ENCODE assay signal across 17 cellular contexts in genomic region chr5:82389347-82389746, GRCh38.
DNase-seq lines count a peak whose midpoint lies in the region; ATAC-seq, FAIRE-seq and TF ChIP-seq lines count a peak whose summit lies in the region.
"Had no signal": no experiment of that assay in that cellular context is flagged by ENCODE, and none has a peak within 500 bp of the region (broad histone marks: within the 10 kb centered on the region; RNA-seq: fewer than 3 reads in every experiment).

No MANE protein-coding gene starts in this region.

- peaks cover 11% of the 10 kb centered on the region for H3K4me1 Mint-ChIP-seq in activated CD4-positive, alpha-beta T cell treated with anti-CD3 and anti-CD28 coated beads for 36 hours
- peaks cover 68% of the 10 kb centered on the region for H3K4me1 Mint-ChIP-seq in chondrocyte (ENCODE audit: low read depth)
- H3K4me1 Mint-ChIP-seq in effector memory CD8-positive, alpha-beta T cell (ENCODE audit: low read depth in 2 of 2): peaks cover 0 to 4% of the 10 kb centered on the region in 2 donors

- no peak overlapping the region for H3K4me3 Mint-ChIP-seq in activated CD4-positive, alpha-beta T cell treated with anti-CD3 and anti-CD28 coated beads for 36 hours
- H3K4me3 Mint-ChIP-seq in chondrocyte (ENCODE audit: unreplicated experiment): peak overlapping the region; percentile 8
- peak overlapping the region in 1 of 2 donors; percentile 40 for H3K4me3 Mint-ChIP-seq in effector memory CD8-positive, alpha-beta T cell
- H3K4me3 Mint-ChIP-seq: activated naive CD8-positive, alpha-beta T cell treated with anti-CD3 and anti-CD28 coated beads, Interleukin-2, amount 10 ng/mL, durations not matched to agents 7 days and 5 days; IgD-negative memory B cell had no signal

- H3K36me3 ChIP-seq in PC-3 (ENCODE audit: low read depth, low read length): no peaks in the 10 kb centered on the region
- H3K36me3 ChIP-seq in skeletal muscle satellite cell (ENCODE audit: insufficient read depth, low read length): no peaks in the 10 kb centered on the region
- no peaks in the 10 kb centered on the region for H3K36me3 ChIP-seq in OCI-LY7 (ENCODE audit: insufficient read depth, low read length)
- H3K36me3 ChIP-seq: ovary, spleen had no signal

- peak overlapping the region; percentile 75 for H3K4me2 ChIP-seq in PC-3 (ENCODE audit: low read length)
- H3K4me2 ChIP-seq in skeletal muscle satellite cell (ENCODE audit: low read length): peak overlapping the region; percentile 61
- no peak overlapping the region for H3K4me2 ChIP-seq in OCI-LY7 (ENCODE audit: low read length)

- no peak for FAIRE-seq in H54 (lab: Jason Lieb, UNC)
- FAIRE-seq: A204.1 had no signal

- no peaks in the 10 kb centered on the region for H3K79me2 ChIP-seq in PC-3 (ENCODE audit: low read length)
- H3K79me2 ChIP-seq in OCI-LY7 (ENCODE audit: insufficient read depth, low read depth, low read length): no peaks in the 10 kb centered on the region

- H3K9me3 ChIP-seq in PC-3 (ENCODE audit: low read length) (no peaks in the 10 kb centered on the region), skeletal muscle satellite cell (replicated peaks; ENCODE audit: low read length) (no peaks in the 10 kb centered on the region), OCI-LY7 (ENCODE audit: low read length) (no peaks in the 10 kb centered on the region)
- H3K9me3 ChIP-seq: ovary, spleen had no signal

- CTCF ChIA-PET in activated CD4-positive, alpha-beta T cell treated with anti-CD3 and anti-CD28 coated beads for 36 hours (lab: Charles Lee): no interaction called here
- CTCF ChIA-PET in PC-3 (lab: Charles Lee): interaction anchor here (1.1 kb wide), 2 partner anchors 32 to 1084 kb away, joined by 3 to 5 read pairs; no protein-coding TSS in a partner anchor
- CTCF ChIA-PET in OCI-LY7 (lab: Charles Lee; ENCODE audit: unreplicated experiment): no interaction called here

- no peaks in the 10 kb centered on the region for H3K36me3 Mint-ChIP-seq in activated CD4-positive, alpha-beta T cell treated with anti-CD3 and anti-CD28 coated beads for 36 hours (ENCODE audit: low read depth)
- no peaks in the 10 kb centered on the region for H3K36me3 Mint-ChIP-seq in chondrocyte (ENCODE audit: low read depth)
- no peaks in the 10 kb centered on the region for H3K36me3 Mint-ChIP-seq in effector memory CD8-positive, alpha-beta T cell (ENCODE audit: insufficient read depth)
- H3K36me3 Mint-ChIP-seq: activated naive CD8-positive, alpha-beta T cell treated with anti-CD3 and anti-CD28 coated beads, Interleukin-2, amount 10 ng/mL, durations not matched to agents 7 days and 5 days; IgD-negative memory B cell had no signal

- BruUV-seq in PC-3 (replicated peaks; lab: Mats Ljungman, UMichigan) (no TSS peak), OCI-LY7 (replicated peaks; lab: Mats Ljungman, UMichigan) (no TSS peak)

- H3K27me3 ChIP-seq in PC-3 (ENCODE audit: low read length) (no peaks in the 10 kb centered on the region), skeletal muscle satellite cell (ENCODE audit: control insufficient read depth, insufficient read depth, low read length) (no peaks in the 10 kb centered on the region)
- H3K27me3 ChIP-seq: ovary had no signal

- H3K9ac ChIP-seq in PC-3 (ENCODE audit: low read length) (peak overlapping the region; percentile 84), skeletal muscle satellite cell (ENCODE audit: low read depth, low read length) (peak overlapping the region; percentile 78)

- H4K20me1 ChIP-seq in PC-3 (ENCODE audit: low read length) (no peaks in the 10 kb centered on the region), OCI-LY7 (ENCODE audit: insufficient read depth, low read length) (no peaks in the 10 kb centered on the region)

- H3K9me2 ChIP-seq in PC-3 (replicated peaks; ENCODE audit: low read length) (no peaks in the 10 kb centered on the region), OCI-LY7 (ENCODE audit: insufficient read depth, low read length) (no peaks in the 10 kb centered on the region)

- peaks cover 38% of the 10 kb centered on the region for H3K4me1 ChIP-seq in PC-3 (ENCODE audit: insufficient read depth, low read length)
- peaks cover 37% of the 10 kb centered on the region for H3K4me1 ChIP-seq in skeletal muscle satellite cell (ENCODE audit: control insufficient read depth, insufficient read depth, low read length)
- H3K4me1 ChIP-seq in OCI-LY7 (ENCODE audit: insufficient read depth, low read length, poor library complexity, severe bottlenecking): no peaks in the 10 kb centered on the region
- H3K4me1 ChIP-seq: spleen had no signal

- ATAC-seq in activated CD4-positive, alpha-beta T cell treated with anti-CD3 and anti-CD28 coated beads for 36 hours: peak; percentile 28
- no peak for ATAC-seq in PC-3
- no peak for ATAC-seq in effector memory CD8-positive, alpha-beta T cell (replicated peaks)

- TF ChIP-seq POLR2A in H54 (IDR thresholded peaks at IDR 0.05; ENCODE audit: low read depth, low read length): no peak

- H3K27ac ChIP-seq in PC-3 (ENCODE audit: low read length) (peak overlapping the region; percentile 99), OCI-LY7 (ENCODE audit: low read depth, low read length, poor library complexity, severe bottlenecking) (no peak overlapping the region)
- H3K27ac ChIP-seq: ovary, spleen had no signal

- H2AFZ ChIP-seq in PC-3 (ENCODE audit: low read length) (peak overlapping the region; percentile 11; the same call in 1 of the 2 replicates), OCI-LY7 (ENCODE audit: low read length) (no peak overlapping the region)

- H3K9me3 Mint-ChIP-seq in activated CD4-positive, alpha-beta T cell treated with anti-CD3 and anti-CD28 coated beads for 36 hours (ENCODE audit: low read depth): no peaks in the 10 kb centered on the region
- H3K9me3 Mint-ChIP-seq in chondrocyte (ENCODE audit: low read depth): peaks cover 10% of the 10 kb centered on the region
- no peaks in the 10 kb centered on the region for H3K9me3 Mint-ChIP-seq in effector memory CD8-positive, alpha-beta T cell
- H3K9me3 Mint-ChIP-seq: IgD-negative memory B cell had no signal

- peaks cover 7% of the 10 kb centered on the region for H3K27me3 Mint-ChIP-seq in activated CD4-positive, alpha-beta T cell treated with anti-CD3 and anti-CD28 coated beads for 36 hours
- H3K27me3 Mint-ChIP-seq in chondrocyte (ENCODE audit: low read depth): no peaks in the 10 kb centered on the region
- H3K27me3 Mint-ChIP-seq in effector memory CD8-positive, alpha-beta T cell: peaks cover 0 to 38% of the 10 kb centered on the region in 2 donors

- no peaks in the 10 kb centered on the region for H3F3A ChIP-seq in PC-3 (ENCODE audit: low read length, unreplicated experiment)

- TF ChIP-seq CTCF in PC-3 (conservative IDR thresholded peaks at IDR 0.05; ENCODE audit: low read depth, low read length): no peak
- TF ChIP-seq CTCF in chondrocyte (IDR thresholded peaks at IDR 0.05): no peak
- TF ChIP-seq CTCF in OCI-LY7 (conservative IDR thresholded peaks at IDR 0.05; ENCODE audit: low read length): no peak

- DNase-seq in activated CD4-positive, alpha-beta T cell treated with anti-CD3 and anti-CD28 coated beads for 36 hours: no peak
- no peak for DNase-seq in activated CD4-positive, alpha-beta T cell treated with anti-CD3 and anti-CD28 coated beads, Interleukin-2, amount 50 U/mL, for 48 hours
- DNase-seq in PC-3 (no peak), chondrocyte (ENCODE audit: low spot score) (no peak), H54 (ENCODE audit: insufficient read length, low spot score) (no peak), OCI-LY7 (ENCODE audit: low spot score) (no peak)
- DNase-seq in effector memory CD8-positive, alpha-beta T cell: no peak
- DNase-seq: activated naive CD8-positive, alpha-beta T cell treated with anti-CD3 and anti-CD28 coated beads, Interleukin-2, amount 10 ng/mL, durations not matched to agents 7 days and 5 days; cerebellar nuclear complex; midbrain; NCI-H2171 treated with DMSO at 0.1 percent for 48 hours; ovary; SIG-M5; spleen had no signal

- peak overlapping the region; percentile 81 for H3K27ac Mint-ChIP-seq in activated CD4-positive, alpha-beta T cell treated with anti-CD3 and anti-CD28 coated beads for 36 hours
- peak overlapping the region; percentile 94 for H3K27ac Mint-ChIP-seq in chondrocyte (ENCODE audit: unreplicated experiment)
- H3K27ac Mint-ChIP-seq in effector memory CD8-positive, alpha-beta T cell: no peak overlapping the region
- H3K27ac Mint-ChIP-seq: activated naive CD8-positive, alpha-beta T cell treated with anti-CD3 and anti-CD28 coated beads, Interleukin-2, amount 10 ng/mL, durations not matched to agents 7 days and 5 days; IgD-negative memory B cell had no signal

- peak overlapping the region; percentile 41; the same call in 1 of the 2 replicates for H3K4me3 ChIP-seq in PC-3 (ENCODE audit: low read length)
- H3K4me3 ChIP-seq in skeletal muscle satellite cell (ENCODE audit: low read length): peak overlapping the region; percentile 33
- H3K4me3 ChIP-seq in OCI-LY7 (ENCODE audit: low read depth, low read length, poor library complexity, severe bottlenecking): no peak overlapping the region
- H3K4me3 ChIP-seq: ovary, spleen had no signal

- intact Hi-C loops in activated CD4-positive, alpha-beta T cell treated with anti-CD3 and anti-CD28 coated beads for 36 hours (cut with DNase I, micrococcal nuclease): loop anchor here in 1 of 2 experiments (2.0 kb wide), 2 partner anchors 25 to 33 kb away; no protein-coding TSS in a partner anchor
- intact Hi-C loops in PC-3 (cut with micrococcal nuclease): loop anchor here (1.0 kb wide), 1 partner anchor 17 kb away; no protein-coding TSS in a partner anchor
- intact Hi-C loops in OCI-LY7 (cut with micrococcal nuclease; ENCODE audit: unreplicated experiment): no loop called here

- POLR2A ChIA-PET in activated CD4-positive, alpha-beta T cell treated with anti-CD3 and anti-CD28 coated beads for 36 hours (lab: Charles Lee): interaction anchor here (0.6 kb wide), 1 partner anchor 21 kb away, joined by 3 read pairs; no protein-coding TSS in a partner anchor
- POLR2A ChIA-PET in PC-3 (lab: Charles Lee; ENCODE audit: unreplicated experiment) (interaction anchor here (0.6 kb wide), 2 partner anchors 54 to 88 kb away, joined by 3 read pairs; no protein-coding TSS in a partner anchor), OCI-LY7 (lab: Charles Lee) (no interaction called here)

Comparison
In these comparisons a context has a peak if more than half of its experiments do, and no peak if none do; other contexts are left out.
1. H3K27ac Mint-ChIP-seq: peak in activated CD4-positive, alpha-beta T cell treated with anti-CD3 and anti-CD28 coated beads for 36 hours (single experiment) and chondrocyte (single experiment); none in effector memory CD8-positive, alpha-beta T cell (0 of 2).